In genomic region chr7:87933953-87934698, GRCh38 we compare ENCODE assay signal across 1 cellular context.
TF ChIP-seq lines count a peak whose summit lies in the region.

Gene ADAM22 (plus strand): TSS chr7:87934251. CDS start chr7:87934466, 215 bp downstream.

TF ChIP-seq in HepG2, 621 proteins besides CTCF, POLR2A, EP300 and RAD21 (continued from another document and continues in another):
- TF ChIP-seq NFIC (IDR thresholded peaks at IDR 0.05; ENCODE audit: low read length) (no peak), ZNF800 (CRISPR knock-in tag; IDR thresholded peaks at IDR 0.05) (peak; percentile 94), UBTF (CRISPR knock-in tag; IDR thresholded peaks at IDR 0.05) (peak; percentile 97), TAF15 (IDR thresholded peaks at IDR 0.05; ENCODE audit: low read depth, low read length, poor library complexity, severe bottlenecking) (no peak), NKX3-1 (CRISPR knock-in tag; IDR thresholded peaks at IDR 0.05) (peak; percentile 80; the same call in 1 of the 2 replicates), ZNF784 (CRISPR knock-in tag; IDR thresholded peaks at IDR 0.05; ENCODE audit: borderline replicate concordance) (peak; percentile 91), BCLAF1 (IDR thresholded peaks at IDR 0.05) (no peak), ZNF839 (CRISPR knock-in tag; IDR thresholded peaks at IDR 0.05; ENCODE audit: borderline replicate concordance) (no peak), DMTF1 (CRISPR knock-in tag; IDR thresholded peaks at IDR 0.05) (no peak), USF2 (IDR thresholded peaks at IDR 0.05; ENCODE audit: low read depth, low read length) (no peak), USF2 (CRISPR knock-in tag; IDR thresholded peaks at IDR 0.05; ENCODE audit: borderline replicate concordance) (no peak), PRMT3 (CRISPR knock-in tag; IDR thresholded peaks at IDR 0.05; ENCODE audit: borderline replicate concordance, low read depth) (peak; percentile 87; the same call in 1 of the 2 replicates), ZBTB49 (CRISPR knock-in tag; IDR thresholded peaks at IDR 0.05; ENCODE audit: borderline replicate concordance) (no peak), ZNF781 (CRISPR knock-in tag; IDR thresholded peaks at IDR 0.05; ENCODE audit: borderline replicate concordance, not compliant biosample characterization) (peak; percentile 27), ZNF879 (CRISPR knock-in tag; IDR thresholded peaks at IDR 0.05) (no peak), ZBTB37 (CRISPR knock-in tag; IDR thresholded peaks at IDR 0.05) (no peak), ZBTB1 (CRISPR knock-in tag; IDR thresholded peaks at IDR 0.05; ENCODE audit: borderline replicate concordance) (no peak), RAD51 (IDR thresholded peaks at IDR 0.05; ENCODE audit: borderline replicate concordance) (no peak), ZFP62 (CRISPR knock-in tag; IDR thresholded peaks at IDR 0.05) (no peak), SNAPC5 (CRISPR knock-in tag; IDR thresholded peaks at IDR 0.05; ENCODE audit: borderline replicate concordance) (no peak), ZNF234 (CRISPR knock-in tag; conservative IDR thresholded peaks at IDR 0.05) (no peak), ATAD3A (CRISPR knock-in tag; IDR thresholded peaks at IDR 0.05) (no peak), ZNF746 (CRISPR knock-in tag; IDR thresholded peaks at IDR 0.05) (peak; percentile 37; the same call in 1 of the 2 replicates), ZKSCAN5 (CRISPR knock-in tag; IDR thresholded peaks at IDR 0.05) (no peak), ZNF460 (CRISPR knock-in tag; IDR thresholded peaks at IDR 0.05; ENCODE audit: borderline replicate concordance) (0 out of 2 replicates have a peak, but pooled peaks have one; percentile 13), ZNF564 (CRISPR knock-in tag; IDR thresholded peaks at IDR 0.05) (peak; percentile 93), ATF6 (CRISPR knock-in tag; conservative IDR thresholded peaks at IDR 0.05) (no peak), TBX2 (CRISPR knock-in tag; IDR thresholded peaks at IDR 0.05; ENCODE audit: borderline replicate concordance) (peak; percentile 91), NFKBIZ (CRISPR knock-in tag; IDR thresholded peaks at IDR 0.05) (no peak), GABPB1 (CRISPR knock-in tag; IDR thresholded peaks at IDR 0.05) (peak; percentile 88), THAP11 (CRISPR knock-in tag; IDR thresholded peaks at IDR 0.05) (peak; percentile 97), ZKSCAN1 (IDR thresholded peaks at IDR 0.05; ENCODE audit: low read length) (no peak), ATF2 (CRISPR knock-in tag; IDR thresholded peaks at IDR 0.05) (peak; percentile 44; the same call in 1 of the 2 replicates), GATAD2A (CRISPR knock-in tag; IDR thresholded peaks at IDR 0.05) (no peak; the same call in 1 of the 2 replicates), SP140L (CRISPR knock-in tag; IDR thresholded peaks at IDR 0.05; ENCODE audit: borderline replicate concordance) (no peak), HES4 (CRISPR knock-in tag; IDR thresholded peaks at IDR 0.05; ENCODE audit: borderline replicate concordance) (0 out of 2 replicates have a peak, but pooled peaks have one; percentile 35), DNMT3B (CRISPR knock-in tag; conservative IDR thresholded peaks at IDR 0.05) (no peak), ISX (CRISPR knock-in tag; conservative IDR thresholded peaks at IDR 0.05) (no peak), ZZZ3 (CRISPR knock-in tag; IDR thresholded peaks at IDR 0.05; ENCODE audit: borderline replicate concordance) (no peak)
